In genomic region chr1:149937779-149938178, GRCh38 we compare ENCODE assay signal across 12 cellular contexts. TPM values are rescaled to one million over a fixed set of nuclear protein-coding genes. Genes with fewer than 3 reads are reported as not detected.
DNase-seq lines count a peak whose midpoint lies in the region; ATAC-seq and TF ChIP-seq lines count a peak whose summit lies in the region.
"Had no signal": no experiment of that assay in that cellular context is flagged by ENCODE, and none has a peak within 500 bp of the region (broad histone marks: within the 10 kb centered on the region; RNA-seq: fewer than 3 reads in every experiment).

No MANE protein-coding gene starts in this region.

- H3K9me3 Mint-ChIP-seq in activated CD4-positive, alpha-beta T cell treated with anti-CD3 and anti-CD28 coated beads, Interleukin-2, amount 10 ng/mL, durations not matched to agents 7 days and 5 days, result no peaks in the 10 kb centered on the region
- no peaks in the 10 kb centered on the region for H3K9me3 Mint-ChIP-seq in WTC11

- H3K4me3 Mint-ChIP-seq in activated CD4-positive, alpha-beta T cell treated with anti-CD3 and anti-CD28 coated beads, Interleukin-2, amount 10 ng/mL, durations not matched to agents 7 days and 5 days, result no peak overlapping the region
- H3K4me3 Mint-ChIP-seq in WTC11, result peak overlapping the region; percentile 77
- H3K4me3 Mint-ChIP-seq: B cell had no signal

- H3K27me3 ChIP-seq in foreskin keratinocyte (no peaks in the 10 kb centered on the region), stomach smooth muscle (ENCODE audit: control insufficient read depth in 1 of 2, insufficient read depth in 2 of 2, low read length in 2 of 2) (no peaks in the 10 kb centered on the region)
- H3K27me3 ChIP-seq: cardiac muscle cell had no signal

- peaks cover 0 to 10% of the 10 kb centered on the region in 2 donors for H3K36me3 ChIP-seq in stomach smooth muscle (ENCODE audit: control insufficient read depth in 2 of 2, insufficient read depth in 2 of 2, low read length in 2 of 2)
- H3K36me3 ChIP-seq: cardiac muscle cell had no signal

- H3K9me3 ChIP-seq in stomach smooth muscle (ENCODE audit: control insufficient read depth in 2 of 2, low read length in 2 of 2), result no peaks in the 10 kb centered on the region

- no peaks in the 10 kb centered on the region for H3K36me3 Mint-ChIP-seq in activated CD4-positive, alpha-beta T cell treated with anti-CD3 and anti-CD28 coated beads, Interleukin-2, amount 10 ng/mL, durations not matched to agents 7 days and 5 days (ENCODE audit: low read depth)
- no peaks in the 10 kb centered on the region for H3K36me3 Mint-ChIP-seq in WTC11

- H3K4me1 ChIP-seq in foreskin keratinocyte (peaks cover 23% of the 10 kb centered on the region), stomach smooth muscle (ENCODE audit: control insufficient read depth, insufficient read depth, low read length) (peaks cover 51% of the 10 kb centered on the region)

- no peaks in the 10 kb centered on the region for H3K27me3 Mint-ChIP-seq in activated CD4-positive, alpha-beta T cell treated with anti-CD3 and anti-CD28 coated beads, Interleukin-2, amount 10 ng/mL, durations not matched to agents 7 days and 5 days
- no peaks in the 10 kb centered on the region; the same call in 1 of the 2 replicates for H3K27me3 Mint-ChIP-seq in WTC11 (ENCODE audit: low read depth)

- H3K9ac ChIP-seq in stomach smooth muscle (ENCODE audit: low read length in 2 of 2), result no peak overlapping the region
- H3K9ac ChIP-seq: parathyroid adenoma had no signal

- TF ChIP-seq CTCF in WTC11 (IDR thresholded peaks at IDR 0.05), result no peak
- no peak for TF ChIP-seq CTCF in foreskin keratinocyte (conservative IDR thresholded peaks at IDR 0.05)

- POLR2A ChIA-PET in activated CD4-positive, alpha-beta T cell treated with anti-CD3 and anti-CD28 coated beads, Interleukin-2, amount 10 ng/mL, durations not matched to agents 7 days and 5 days (lab: Charles Lee), result interaction anchor here (1.0 kb wide), 1 partner anchor 50 kb away, joined by 5 read pairs; a partner anchor contains a TSS
- POLR2A ChIA-PET in WTC11 (lab: Charles Lee), result interaction anchor here (0.6 to 2.2 kb wide), 7 partner anchors 10 to 1219 kb away, joined by 3 to 16 read pairs (median 4); a partner anchor contains a TSS

- CTCF ChIA-PET in activated CD4-positive, alpha-beta T cell treated with anti-CD3 and anti-CD28 coated beads, Interleukin-2, amount 10 ng/mL, durations not matched to agents 7 days and 5 days (lab: Charles Lee), result interaction anchor here (0.9 kb wide), 1 partner anchor 25 kb away, joined by 3 read pairs; no protein-coding TSS in a partner anchor
- CTCF ChIA-PET in WTC11 (lab: Charles Lee), result interaction anchor here (0.5 to 1.5 kb wide), 3 partner anchors 10 to 249 kb away, joined by 4 to 7 read pairs (median 5); partner anchors contain the start of gene SF3B4

- ATAC-seq in WTC11 (no peak), foreskin keratinocyte (no peak), HG03571 (IDR thresholded peaks at IDR 0.05; ENCODE audit: unreplicated experiment) (no peak)

- peak; percentile 22 for DNase-seq in activated CD4-positive, alpha-beta T cell treated with anti-CD3 and anti-CD28 coated beads, Interleukin-2, amount 10 ng/mL, durations not matched to agents 7 days and 5 days
- no peak for DNase-seq in activated CD4-positive, alpha-beta T cell treated with anti-CD3 and anti-CD28 coated beads, Interleukin-2, amount 50 U/mL, for 4 hours
- DNase-seq in WTC11 (ENCODE audit: low spot score) (no peak), foreskin keratinocyte (no peak), midbrain (lab: John Stamatoyannopoulos, UW) (no peak)
- no peak for DNase-seq in central memory CD4-positive, alpha-beta T cell
- DNase-seq: T1000 had no signal

- H3K4me3 ChIP-seq in stomach smooth muscle (ENCODE audit: low read length in 2 of 2), result peak overlapping the region in 1 of 2 donors; percentile 92
- H3K4me3 ChIP-seq: cardiac muscle cell had no signal

- H3K4me1 Mint-ChIP-seq in activated CD4-positive, alpha-beta T cell treated with anti-CD3 and anti-CD28 coated beads, Interleukin-2, amount 10 ng/mL, durations not matched to agents 7 days and 5 days, result peaks cover 32% of the 10 kb centered on the region
- peaks cover 60% of the 10 kb centered on the region for H3K4me1 Mint-ChIP-seq in WTC11
- H3K4me1 Mint-ChIP-seq: B cell had no signal

- peak overlapping the region; percentile 78 for H3K27ac Mint-ChIP-seq in activated CD4-positive, alpha-beta T cell treated with anti-CD3 and anti-CD28 coated beads, Interleukin-2, amount 10 ng/mL, durations not matched to agents 7 days and 5 days
- H3K27ac Mint-ChIP-seq in WTC11, result peak overlapping the region; percentile 94
- H3K27ac Mint-ChIP-seq: B cell had no signal

- H3K27ac ChIP-seq in foreskin keratinocyte, result peak overlapping the region; percentile 73
- H3K27ac ChIP-seq in stomach smooth muscle (ENCODE audit: low read length), result peak overlapping the region; percentile 80
- H3K27ac ChIP-seq: cardiac muscle cell, parathyroid adenoma had no signal

TF ChIP-seq in WTC11, 78 proteins besides CTCF, POLR2A, EP300 and RAD21:
- TF ChIP-seq GRHL2 (CRISPR knock-in tag; IDR thresholded peaks at IDR 0.05; ENCODE audit: insufficient replicate concordance, severe bottlenecking), result no peak
- TF ChIP-seq NFE2L1 (CRISPR knock-in tag; IDR thresholded peaks at IDR 0.05), result no peak
- TF ChIP-seq, protein P1, sequence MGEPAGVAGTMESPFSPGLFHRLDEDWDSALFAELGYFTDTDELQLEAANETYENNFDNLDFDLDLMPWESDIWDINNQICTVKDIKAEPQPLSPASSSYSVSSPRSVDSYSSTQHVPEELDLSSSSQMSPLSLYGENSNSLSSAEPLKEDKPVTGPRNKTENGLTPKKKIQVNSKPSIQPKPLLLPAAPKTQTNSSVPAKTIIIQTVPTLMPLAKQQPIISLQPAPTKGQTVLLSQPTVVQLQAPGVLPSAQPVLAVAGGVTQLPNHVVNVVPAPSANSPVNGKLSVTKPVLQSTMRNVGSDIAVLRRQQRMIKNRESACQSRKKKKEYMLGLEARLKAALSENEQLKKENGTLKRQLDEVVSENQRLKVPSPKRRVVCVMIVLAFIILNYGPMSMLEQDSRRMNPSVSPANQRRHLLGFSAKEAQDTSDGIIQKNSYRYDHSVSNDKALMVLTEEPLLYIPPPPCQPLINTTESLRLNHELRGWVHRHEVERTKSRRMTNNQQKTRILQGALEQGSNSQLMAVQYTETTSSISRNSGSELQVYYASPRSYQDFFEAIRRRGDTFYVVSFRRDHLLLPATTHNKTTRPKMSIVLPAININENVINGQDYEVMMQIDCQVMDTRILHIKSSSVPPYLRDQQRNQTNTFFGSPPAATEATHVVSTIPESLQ (CRISPR knock-in tag; IDR thresholded peaks at IDR 0.05), result no peak
- no peak for TF ChIP-seq GTF2I (CRISPR knock-in tag; conservative IDR thresholded peaks at IDR 0.05)
- no peak for TF ChIP-seq MYBL2 (CRISPR knock-in tag; IDR thresholded peaks at IDR 0.05)
- TF ChIP-seq, protein P2, sequence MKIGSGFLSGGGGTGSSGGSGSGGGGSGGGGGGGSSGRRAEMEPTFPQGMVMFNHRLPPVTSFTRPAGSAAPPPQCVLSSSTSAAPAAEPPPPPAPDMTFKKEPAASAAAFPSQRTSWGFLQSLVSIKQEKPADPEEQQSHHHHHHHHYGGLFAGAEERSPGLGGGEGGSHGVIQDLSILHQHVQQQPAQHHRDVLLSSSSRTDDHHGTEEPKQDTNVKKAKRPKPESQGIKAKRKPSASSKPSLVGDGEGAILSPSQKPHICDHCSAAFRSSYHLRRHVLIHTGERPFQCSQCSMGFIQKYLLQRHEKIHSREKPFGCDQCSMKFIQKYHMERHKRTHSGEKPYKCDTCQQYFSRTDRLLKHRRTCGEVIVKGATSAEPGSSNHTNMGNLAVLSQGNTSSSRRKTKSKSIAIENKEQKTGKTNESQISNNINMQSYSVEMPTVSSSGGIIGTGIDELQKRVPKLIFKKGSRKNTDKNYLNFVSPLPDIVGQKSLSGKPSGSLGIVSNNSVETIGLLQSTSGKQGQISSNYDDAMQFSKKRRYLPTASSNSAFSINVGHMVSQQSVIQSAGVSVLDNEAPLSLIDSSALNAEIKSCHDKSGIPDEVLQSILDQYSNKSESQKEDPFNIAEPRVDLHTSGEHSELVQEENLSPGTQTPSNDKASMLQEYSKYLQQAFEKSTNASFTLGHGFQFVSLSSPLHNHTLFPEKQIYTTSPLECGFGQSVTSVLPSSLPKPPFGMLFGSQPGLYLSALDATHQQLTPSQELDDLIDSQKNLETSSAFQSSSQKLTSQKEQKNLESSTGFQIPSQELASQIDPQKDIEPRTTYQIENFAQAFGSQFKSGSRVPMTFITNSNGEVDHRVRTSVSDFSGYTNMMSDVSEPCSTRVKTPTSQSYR (CRISPR knock-in tag; IDR thresholded peaks at IDR 0.05), result no peak
- no peak for TF ChIP-seq OVOL2 (CRISPR knock-in tag; IDR thresholded peaks at IDR 0.05; ENCODE audit: borderline replicate concordance)

RNA-seq across cellular contexts. Expression of gene MTMR11, which starts 1.1 kb away (rescaled TPM):
- 1 to 10 TPM; 2.1 to 2.8 TPM for total RNA-seq in activated CD4-positive, alpha-beta T cell treated with anti-CD3 and anti-CD28 coated beads, Interleukin-2, amount 10 ng/mL, durations not matched to agents 7 days and 5 days
- total RNA-seq in WTC11 (2021), result 7.1 to 7.8 TPM (median 7.5 TPM) in 3 replicates
- total RNA-seq in foreskin keratinocyte, result 10.9 and 12.5 TPM in 2 replicates
- 8.4 and 8.6 TPM in 2 replicates for polyA plus RNA-seq in foreskin keratinocyte
- total RNA-seq: B cell had no signal

RNA-seq across cellular contexts. Expression of gene SF3B4, which starts 10.2 kb away (rescaled TPM):
- 100 to 1,000 TPM in 1 of 2 experiments, 10 to 100 TPM in 1; 90.2 to 101 TPM for total RNA-seq in activated CD4-positive, alpha-beta T cell treated with anti-CD3 and anti-CD28 coated beads, Interleukin-2, amount 10 ng/mL, durations not matched to agents 7 days and 5 days
- total RNA-seq in WTC11 (2021) (83.0 to 90.1 TPM (median 84.7 TPM) in 3 replicates), foreskin keratinocyte (53.7 and 54.5 TPM in 2 replicates)
- 99.7 and 105 TPM in 2 replicates for polyA plus RNA-seq in foreskin keratinocyte

RNA-seq across cellular contexts. Expression of gene SV2A, which starts 20.1 kb away (rescaled TPM):
- 1 to 10 TPM; 7.5 to 7.7 TPM for total RNA-seq in activated CD4-positive, alpha-beta T cell treated with anti-CD3 and anti-CD28 coated beads, Interleukin-2, amount 10 ng/mL, durations not matched to agents 7 days and 5 days
- total RNA-seq in WTC11 (2021) (36.5 to 47.1 TPM (median 38.3 TPM) in 3 replicates), foreskin keratinocyte (3.4 and 6.5 TPM in 2 replicates)
- 2.1 and 3.8 TPM in 2 replicates for polyA plus RNA-seq in foreskin keratinocyte

RNA-seq across cellular contexts. Expression of gene BOLA1, which starts 38.4 kb away (rescaled TPM):
- total RNA-seq in activated CD4-positive, alpha-beta T cell treated with anti-CD3 and anti-CD28 coated beads, Interleukin-2, amount 10 ng/mL, durations not matched to agents 7 days and 5 days, result 10 to 100 TPM; 20.3 to 20.6 TPM
- total RNA-seq in WTC11 (2021) (15.3 to 19.5 TPM (median 15.4 TPM) in 3 replicates), foreskin keratinocyte (16.6 and 18.2 TPM in 2 replicates)
- polyA plus RNA-seq in foreskin keratinocyte, result 23.5 and 25.8 TPM in 2 replicates
